ENCODE assay signal across 5 cellular contexts in the genomic region with DNA sequence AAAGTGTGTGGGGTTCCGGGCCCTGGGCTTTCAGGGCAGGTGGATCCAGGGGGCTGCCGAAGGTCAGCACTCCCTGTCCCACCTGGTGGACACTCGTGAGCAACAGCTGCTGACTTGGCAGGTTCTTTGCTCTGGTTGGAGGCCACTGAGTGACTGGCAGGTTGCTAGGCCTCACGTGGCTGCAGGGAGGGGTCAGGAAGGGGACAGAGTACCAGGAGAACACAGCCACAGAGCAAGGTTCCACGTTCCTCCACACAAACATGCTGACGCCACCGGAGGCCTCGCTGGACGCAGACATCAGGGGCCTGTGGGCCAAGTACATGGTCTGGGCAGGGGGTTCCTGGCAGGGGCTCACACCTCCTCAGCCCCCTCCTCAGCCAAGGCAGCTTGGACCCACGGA.
A peak's percentile ranks its signal among the peaks of the same experiment; 100 is the strongest.
DNase-seq lines count a peak whose midpoint lies in the region; ATAC-seq, FAIRE-seq and TF ChIP-seq lines count a peak whose summit lies in the region.
"Not testable (repeated sequence)": the region's sequence is repeated elsewhere in the genome, so short reads cannot be mapped to it uniquely, and the experiment has no call there.

No MANE protein-coding gene starts in this region.

- H3K4ac ChIP-seq in H9 (ENCODE audit: low read depth, low read length); H1 (replicated peaks; ENCODE audit: insufficient read length, low read depth, low read length): not testable (repeated sequence)

- H2AK5ac ChIP-seq in H9 (ENCODE audit: insufficient read length, low read length); H1 (ENCODE audit: low read depth, low read length): not testable (repeated sequence)

- H3K9me3 ChIP-seq in H9 (ENCODE audit: control insufficient read depth, low read depth, low read length); H1 (ENCODE audit: insufficient read depth in 2 of 2, low read depth in 1 of 2, low read length in 1 of 2); HepG2 (ENCODE audit: low read length): not testable (repeated sequence)

- BruUV-seq in HepG2 (replicated peaks; lab: Mats Ljungman, UMichigan), result not testable (repeated sequence)

- not testable (repeated sequence) for FAIRE-seq in H1 (lab: Jason Lieb, UNC); HepG2 (lab: Jason Lieb, UNC)

- not testable (repeated sequence) for H3K4me1 ChIP-seq in H9 (ENCODE audit: insufficient read depth, low read length); H1 (replicated peaks in 1 of 4; ENCODE audit: control insufficient read depth in 3 of 4, insufficient read depth in 4 of 4, low read length in 3 of 4); HepG2 (ENCODE audit: insufficient read depth, low read length)

- in situ Hi-C loops in HepG2 (cut with HindIII; ENCODE audit: extremely low pct_ligation_motif_present, low pct_unique_long_range_greater_than_20kb), result not testable (repeated sequence)

- not testable (repeated sequence) for H4K91ac ChIP-seq in H9 (ENCODE audit: insufficient read length, low read depth, low read length); H1 (replicated peaks; ENCODE audit: insufficient read length, low read length)

- not testable (repeated sequence) for TF ChIP-seq EP300 in H1 (IDR thresholded peaks at IDR 0.05; ENCODE audit: borderline replicate concordance in 1 of 2, low read depth in 2 of 2, low read length in 2 of 2); HepG2 (IDR thresholded peaks at IDR 0.05; ENCODE audit: low read depth in 2 of 2, low read length in 2 of 2); HepG2 (CRISPR knock-in tag; IDR thresholded peaks at IDR 0.05; ENCODE audit: borderline replicate concordance)

- no CpG with 5 or more reads among the region's 10 CpGs for WGBS in H9 (ENCODE audit: extremely low coverage, insufficient read length, low lambda C conversion rate)
- 89% methylated on average over 10 of the region's 10 CpGs; no CpG with 5 or more reads in 1 of the 2 experiments for WGBS in H1 (ENCODE audit: extremely low coverage in 1 of 2, insufficient coverage in 1 of 2, insufficient read length in 1 of 2, insufficient replicate concordance in 2 of 2, low coverage in 1 of 2, low lambda C conversion rate in 2 of 2, missing lambda C conversion rate in 1 of 2), 2 experiments
- 33% methylated on average over 1 of the region's 10 CpGs for WGBS in HepG2 (ENCODE audit: low lambda C conversion rate)

- not testable (repeated sequence) for H3K27me3 Mint-ChIP-seq in H9 (ENCODE audit: low read depth)

- CTCF ChIA-PET in H1 (lab: Charles Lee; ENCODE audit: partially characterized antibody); HepG2 (lab: Yijun Ruan, JAX; ENCODE audit: low intra/inter-chr PET ratio, low total read pairs): not testable (repeated sequence)

- H3K18ac ChIP-seq in H9 (ENCODE audit: insufficient read length, low read depth, low read length); H1 (ENCODE audit: extremely low read depth, low read length): not testable (repeated sequence)

- H3K56ac ChIP-seq in H9 (ENCODE audit: insufficient read length, low read depth, low read length); H1 (replicated peaks; ENCODE audit: insufficient read length, low read depth, low read length): not testable (repeated sequence)

- not testable (repeated sequence) for TF ChIP-seq RAD21 in H1 (IDR thresholded peaks at IDR 0.05 in 1 of 2, conservative IDR thresholded peaks at IDR 0.05 in 1 of 2; ENCODE audit: low read depth in 2 of 2, low read length in 2 of 2); HepG2 (CRISPR knock-in tag; IDR thresholded peaks at IDR 0.05)

- H3K9ac ChIP-seq in H9 (ENCODE audit: extremely low read depth, insufficient read length, low read length); H1 (replicated peaks in 1 of 4; ENCODE audit: extremely low read depth in 1 of 4, low read depth in 3 of 4, low read length in 3 of 4); HepG2 (ENCODE audit: insufficient read depth, low read depth, low read length): not testable (repeated sequence)

- H3T11ph ChIP-seq in H9 (ENCODE audit: low read length), result not testable (repeated sequence)

- H2BK20ac ChIP-seq in H9 (ENCODE audit: low read depth, low read length, poor library complexity, severe bottlenecking); H1 (ENCODE audit: low read length): not testable (repeated sequence)

- not testable (repeated sequence) for H3K4me1 Mint-ChIP-seq in H9

- POLR2A ChIA-PET in H1 (lab: Charles Lee; ENCODE audit: partially characterized antibody); HepG2 (lab: Yijun Ruan, JAX): not testable (repeated sequence)

- not testable (repeated sequence) for H3K14ac ChIP-seq in H9 (ENCODE audit: insufficient read depth, low read length); H1 (ENCODE audit: insufficient read length)

- not testable (repeated sequence) for H2BK15ac ChIP-seq in H9 (ENCODE audit: low read depth, low read length); H1 (ENCODE audit: low read length)

- intact Hi-C loops in HepG2 (cut with micrococcal nuclease; ENCODE audit: unreplicated experiment), result not testable (repeated sequence)

- peak overlapping the region in 1 of 3 experiments; percentile 92; a peak in 1 of 7 replicates for H3K27ac Mint-ChIP-seq in H9

- not testable (repeated sequence) for H2BK12ac ChIP-seq in H9 (ENCODE audit: insufficient read length, low read depth, low read length); H1 (ENCODE audit: low read depth, low read length)

- not testable (repeated sequence) for H3K4me3 ChIP-seq in H1 (ENCODE audit: extremely low read depth in 1 of 4, insufficient read depth in 2 of 4, low read depth in 3 of 4, low read length in 4 of 4); HepG2 (replicated peaks in 1 of 3; ENCODE audit: insufficient read depth in 1 of 3, low read depth in 2 of 3, low read length in 3 of 3)

- H2BK120ac ChIP-seq in H9 (ENCODE audit: low read depth, low read length, poor library complexity, severe bottlenecking); H1 (replicated peaks; ENCODE audit: low read depth, low read length): not testable (repeated sequence)

- H3K36me3 ChIP-seq in H1 (ENCODE audit: control insufficient read depth in 2 of 4, insufficient read depth in 4 of 4, low read length in 3 of 4), result peaks cover 0 to 10% (median 0%) of the 10 kb centered on the region in 4 experiments; a peak in 1 of 8 replicates
- H3K36me3 ChIP-seq in HepG2 (replicated peaks in 1 of 2; ENCODE audit: control insufficient read depth in 1 of 2, insufficient read depth in 2 of 2, low read length in 2 of 2), result not testable (repeated sequence)

- not testable (repeated sequence) for H3K23me2 ChIP-seq in H9 (ENCODE audit: insufficient read length, low read depth, low read length, poor library complexity, severe bottlenecking); H1 (ENCODE audit: low read depth, low read length)

- TF ChIP-seq CTCF in H9 (conservative IDR thresholded peaks at IDR 0.05); H1 (IDR thresholded peaks at IDR 0.05; ENCODE audit: control extremely low read depth in 1 of 3, insufficient read depth in 1 of 3, low read depth in 1 of 3, low read length in 3 of 3); HepG2 (CRISPR knock-in tag; IDR thresholded peaks at IDR 0.05): not testable (repeated sequence)

- not testable (repeated sequence) for H3K27me3 ChIP-seq in H9 (ENCODE audit: insufficient read depth, low read length); H1 (replicated peaks in 1 of 4; ENCODE audit: control insufficient read depth in 3 of 4, extremely low read depth in 1 of 4, insufficient read depth in 3 of 4, low read length in 3 of 4); HepG2 (ENCODE audit: control insufficient read depth in 1 of 2, insufficient read depth in 2 of 2, low read length in 2 of 2)

- H3K36me3 Mint-ChIP-seq in H9 (ENCODE audit: insufficient read depth in 1 of 3, low read depth in 3 of 3), result not testable (repeated sequence)

- ATAC-seq in HepG2, result peak; percentile 75; the same call in 2 of the 3 replicates

- DNase-seq in DMS53 (lab: John Stamatoyannopoulos, UW) (peak; percentile 7), H9 (peak; percentile 36), RPMI8226 (peak; percentile 19), HepG2 (ENCODE audit: low spot score) (peak; percentile 20)
- not testable (repeated sequence) for DNase-seq in H1 (ENCODE audit: low read depth in 1 of 2, low spot score in 2 of 2)

- H4K8ac ChIP-seq in H9 (replicated peaks; ENCODE audit: insufficient read length, low read depth, low read length), result not testable (repeated sequence)
- H4K8ac ChIP-seq in H1 (ENCODE audit: extremely low read depth, insufficient read depth, low read length), result peak overlapping the region; percentile 11; the same call in 1 of the 2 replicates

- H3K79me2 ChIP-seq in H9 (ENCODE audit: insufficient read depth, low read length); H1 (ENCODE audit: control insufficient read depth in 1 of 2, insufficient read depth in 2 of 2, low read length in 2 of 2); HepG2 (ENCODE audit: insufficient read depth, low read length): not testable (repeated sequence)

- not testable (repeated sequence) for H3K4me3 Mint-ChIP-seq in H9

- not testable (repeated sequence) for TF ChIP-seq POLR2A in H1 (IDR thresholded peaks at IDR 0.05; ENCODE audit: control extremely low read depth in 1 of 2, low read depth in 2 of 2, low read length in 2 of 2); HepG2 (IDR thresholded peaks at IDR 0.05; ENCODE audit: insufficient read depth in 1 of 2, low read depth in 2 of 2, low read length in 2 of 2)

- not testable (repeated sequence) for H2BK5ac ChIP-seq in H9 (ENCODE audit: insufficient read length, low read length); H1 (ENCODE audit: low read depth, low read length)

- not testable (repeated sequence) for H4K20me1 ChIP-seq in H9 (ENCODE audit: control insufficient read depth, insufficient read depth, insufficient read length); H1 (replicated peaks in 1 of 2; ENCODE audit: control insufficient read depth in 1 of 2, insufficient read depth in 2 of 2, low read length in 2 of 2); HepG2 (ENCODE audit: insufficient read depth, low read length)

- H3K79me1 ChIP-seq in H9 (ENCODE audit: insufficient read depth, low read depth, low read length, poor library complexity, severe bottlenecking); H1 (ENCODE audit: low read depth, low read length): not testable (repeated sequence)

- not testable (repeated sequence) for H3K23ac ChIP-seq in H9 (ENCODE audit: insufficient read length, low read depth, low read length); H1 (ENCODE audit: insufficient read length)

- H3K9me3 Mint-ChIP-seq in H9, result not testable (repeated sequence)

- not testable (repeated sequence) for H3K4me2 ChIP-seq in H9 (ENCODE audit: insufficient read depth, insufficient read length, low read length); H1 (ENCODE audit: insufficient read depth in 1 of 2, low read depth in 2 of 2, low read length in 2 of 2)
- 0 out of 2 replicates have a peak overlapping the region, but pooled peaks have one; percentile 18 for H3K4me2 ChIP-seq in HepG2 (ENCODE audit: low read depth, low read length)

- not testable (repeated sequence) for H4K5ac ChIP-seq in H9 (ENCODE audit: insufficient read length, low read depth, low read length); H1 (ENCODE audit: insufficient read length, low read depth, low read length)

- H2AFZ ChIP-seq in H9 (ENCODE audit: low read length); H1 (ENCODE audit: low read length); HepG2 (ENCODE audit: low read length): not testable (repeated sequence)

- not testable (repeated sequence) for H3K27ac ChIP-seq in H9 (ENCODE audit: insufficient read length, low read depth, low read length); H1 (ENCODE audit: low read depth, low read length); HepG2 (ENCODE audit: extremely low read length, insufficient read depth, low read length)
